Comparison of ENCODE assay signal across 21 cellular contexts in the genomic region with DNA sequence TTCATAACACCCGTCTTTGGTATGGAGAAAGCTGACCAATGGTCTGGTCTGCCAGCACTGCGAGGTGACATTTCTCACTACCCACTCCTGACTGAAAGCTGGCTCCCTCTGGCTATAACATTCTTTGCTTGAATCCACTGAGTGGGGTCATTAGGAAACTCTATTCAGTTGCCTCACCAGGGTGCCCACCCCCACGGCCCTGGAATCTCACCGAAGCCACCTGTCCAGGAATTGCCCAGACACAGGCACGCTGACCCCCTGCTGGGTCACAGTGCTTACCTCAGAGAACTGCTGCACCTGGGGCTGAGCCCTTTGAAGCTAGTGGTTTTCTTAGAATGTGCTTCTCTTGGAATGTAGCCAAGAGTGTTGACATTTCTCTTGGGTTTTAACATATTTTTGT. TPM values are rescaled to one million over a fixed set of nuclear protein-coding genes. Genes with fewer than 3 reads are reported as not detected.
DNase-seq lines count a peak whose midpoint lies in the region; ATAC-seq and TF ChIP-seq lines count a peak whose summit lies in the region.
"Had no signal": no experiment of that assay in that cellular context is flagged by ENCODE, and none has a peak within 500 bp of the region (broad histone marks: within the 10 kb centered on the region; RNA-seq: fewer than 3 reads in every experiment).

No MANE protein-coding gene starts in this region.

- intact Hi-C loops in uterus (cut with DNase I; ENCODE audit: low total_unique reads), result no loop called here

- H3K9ac ChIP-seq in MM.1S (ENCODE audit: low read length), result no peak overlapping the region
- H3K9ac ChIP-seq: GM23248, SK-N-SH had no signal

- POLR2A ChIA-PET in activated CD4-positive, alpha-beta memory T cell treated with anti-CD3 and anti-CD28 coated beads, Interleukin-2, amount 10 ng/mL, durations not matched to agents 7 days and 5 days (lab: Charles Lee), result no interaction called here

- H3K27me3 Mint-ChIP-seq in GM23338 (ENCODE audit: insufficient read depth, low read depth, poor library complexity), result peaks cover 11% of the 10 kb centered on the region
- peaks cover 9% of the 10 kb centered on the region for H3K27me3 Mint-ChIP-seq in activated CD4-positive, alpha-beta memory T cell treated with anti-CD3 and anti-CD28 coated beads, Interleukin-2, amount 10 ng/mL, durations not matched to agents 7 days and 5 days

- H3K9me2 ChIP-seq in GM23338 (ENCODE audit: insufficient read depth), result peaks cover 16% of the 10 kb centered on the region; the same call in 1 of the 2 replicates
- no peaks in the 10 kb centered on the region for H3K9me2 ChIP-seq in MM.1S (replicated peaks; ENCODE audit: insufficient read depth, low read length)
- H3K9me2 ChIP-seq: SK-N-SH had no signal

- H3K79me2 ChIP-seq in GM23338 (replicated peaks; ENCODE audit: insufficient read depth) (no peaks in the 10 kb centered on the region), MM.1S (ENCODE audit: low read length) (no peaks in the 10 kb centered on the region)

- TF ChIP-seq CTCF in GM23338 (conservative IDR thresholded peaks at IDR 0.05; ENCODE audit: low read depth in 2 of 2) (no peak), MM.1S (IDR thresholded peaks at IDR 0.05; ENCODE audit: low read length) (no peak), choroid plexus epithelial cell (conservative IDR thresholded peaks at IDR 0.05; ENCODE audit: low read depth, low read length) (no peak), uterus (IDR thresholded peaks at IDR 0.05) (no peak)

- no peak overlapping the region for H3K27ac Mint-ChIP-seq in GM23338
- H3K27ac Mint-ChIP-seq in activated CD4-positive, alpha-beta memory T cell treated with anti-CD3 and anti-CD28 coated beads, Interleukin-2, amount 10 ng/mL, durations not matched to agents 7 days and 5 days, result no peak overlapping the region
- H3K27ac Mint-ChIP-seq: activated B cell treated with CpG ODN at 0.5 μM for 24 hours had no signal

- ATAC-seq in GM23338 (peak; percentile 64), SK-N-SH treated with all-trans-retinoic acid at 6 μM for 48 hours (no peak)
- ATAC-seq: sciatic nerve had no signal

- peak; percentile 78 for DNase-seq in GM23338 (ENCODE audit: low spot score)
- DNase-seq in MM.1S, result peak; percentile 74
- peak; percentile 83 for DNase-seq in choroid plexus epithelial cell (ENCODE audit: low read depth)
- peak; percentile 32 for DNase-seq in kidney tubule cell (ENCODE audit: low spot score)
- no peak for DNase-seq in activated CD4-positive, alpha-beta memory T cell treated with anti-CD3 and anti-CD28 coated beads, Interleukin-2, amount 10 ng/mL, durations not matched to agents 7 days and 5 days
- DNase-seq in effector CD4-positive, alpha-beta T cell, result no peak
- DNase-seq in uterus, result no peak
- DNase-seq: activated B cell treated with CpG ODN at 0.5 μM for 24 hours; activated CD4-positive, alpha-beta T cell treated with anti-CD3 and anti-CD28 coated beads, Interleukin-2, amount 50 U/mL, for 4 hours; cortex of kidney; GM23248; NCI-H1436; NCI-H2171; NCI-H526; SK-N-SH; stimulated activated CD4-positive, alpha-beta T cell treated with anti-CD3 and anti-CD28 coated beads, Interleukin-15, amount 100 ng/mL, for 24 hours; stimulated activated CD8-positive, alpha-beta memory T cell treated with anti-CD3 and anti-CD28 coated beads, Interleukin-4, amount 100 ng/mL, for 48 hours had no signal

- H3K9me3 ChIP-seq in MM.1S (replicated peaks; ENCODE audit: insufficient read depth, low read length) (no peaks in the 10 kb centered on the region), uterus (no peaks in the 10 kb centered on the region)
- H3K9me3 ChIP-seq: SK-N-SH, upper lobe of left lung had no signal

- no peak overlapping the region for H3K4me3 ChIP-seq in GM23338
- no peak overlapping the region for H3K4me3 ChIP-seq in MM.1S (ENCODE audit: low read length)
- H3K4me3 ChIP-seq in choroid plexus epithelial cell (ENCODE audit: low read depth, low read length), result no peak overlapping the region
- no peak overlapping the region for H3K4me3 ChIP-seq in uterus
- H3K4me3 ChIP-seq: GM23248, upper lobe of left lung had no signal

- no peaks in the 10 kb centered on the region for H3K36me3 ChIP-seq in GM23338 (ENCODE audit: insufficient read depth)
- no peaks in the 10 kb centered on the region for H3K36me3 ChIP-seq in MM.1S (replicated peaks; ENCODE audit: insufficient read depth, low read length)
- no peaks in the 10 kb centered on the region for H3K36me3 ChIP-seq in uterus
- H3K36me3 ChIP-seq: upper lobe of left lung had no signal

- CTCF ChIA-PET in activated CD4-positive, alpha-beta memory T cell treated with anti-CD3 and anti-CD28 coated beads, Interleukin-2, amount 10 ng/mL, durations not matched to agents 7 days and 5 days (lab: Charles Lee), result no interaction called here

- H2AFZ ChIP-seq in GM23338, result no peak overlapping the region
- H2AFZ ChIP-seq in MM.1S (ENCODE audit: low read length), result no peak overlapping the region
- H2AFZ ChIP-seq: GM23248 had no signal

- no peaks in the 10 kb centered on the region for H3F3A ChIP-seq in GM23338 (replicated peaks; ENCODE audit: low read depth)
- no peaks in the 10 kb centered on the region for H3F3A ChIP-seq in MM.1S (ENCODE audit: insufficient read depth, low read length)

- H4K20me1 ChIP-seq in GM23338 (replicated peaks; ENCODE audit: insufficient read depth) (no peaks in the 10 kb centered on the region), MM.1S (ENCODE audit: insufficient read depth, low read length) (no peaks in the 10 kb centered on the region)

- H3K4me3 Mint-ChIP-seq in GM23338, result no peak overlapping the region
- no peak overlapping the region for H3K4me3 Mint-ChIP-seq in activated CD4-positive, alpha-beta memory T cell treated with anti-CD3 and anti-CD28 coated beads, Interleukin-2, amount 10 ng/mL, durations not matched to agents 7 days and 5 days
- H3K4me3 Mint-ChIP-seq: activated B cell treated with CpG ODN at 0.5 μM for 24 hours had no signal

- peaks cover 51% of the 10 kb centered on the region for H3K4me1 Mint-ChIP-seq in GM23338
- H3K4me1 Mint-ChIP-seq in activated CD4-positive, alpha-beta memory T cell treated with anti-CD3 and anti-CD28 coated beads, Interleukin-2, amount 10 ng/mL, durations not matched to agents 7 days and 5 days, result no peaks in the 10 kb centered on the region
- H3K4me1 Mint-ChIP-seq: activated B cell treated with CpG ODN at 0.5 μM for 24 hours had no signal

- H3K36me3 Mint-ChIP-seq in GM23338 (ENCODE audit: low read depth), result peaks cover 9% of the 10 kb centered on the region; the same call in 1 of the 3 replicates
- H3K36me3 Mint-ChIP-seq in activated CD4-positive, alpha-beta memory T cell treated with anti-CD3 and anti-CD28 coated beads, Interleukin-2, amount 10 ng/mL, durations not matched to agents 7 days and 5 days (ENCODE audit: low read depth), result no peaks in the 10 kb centered on the region

- H3K4me1 ChIP-seq in GM23338 (ENCODE audit: insufficient read depth), result peaks cover 37% of the 10 kb centered on the region
- H3K4me1 ChIP-seq in MM.1S (ENCODE audit: low read length), result no peaks in the 10 kb centered on the region
- no peaks in the 10 kb centered on the region for H3K4me1 ChIP-seq in uterus
- H3K4me1 ChIP-seq: upper lobe of left lung had no signal

- H3K27ac ChIP-seq in GM23338 (ENCODE audit: low read depth) (peak overlapping the region; percentile 78), MM.1S (ENCODE audit: low read length) (no peak overlapping the region; the same call in 1 of the 2 replicates), uterus (no peak overlapping the region)
- H3K27ac ChIP-seq: C4-2B, GM23248, upper lobe of left lung had no signal

- H3K27me3 ChIP-seq in GM23338 (ENCODE audit: insufficient read depth) (no peaks in the 10 kb centered on the region), MM.1S (replicated peaks; ENCODE audit: insufficient read depth, low read length) (no peaks in the 10 kb centered on the region), uterus (no peaks in the 10 kb centered on the region)
- H3K27me3 ChIP-seq: upper lobe of left lung had no signal

- no peaks in the 10 kb centered on the region for H3K9me3 Mint-ChIP-seq in GM23338
- no peaks in the 10 kb centered on the region for H3K9me3 Mint-ChIP-seq in activated CD4-positive, alpha-beta memory T cell treated with anti-CD3 and anti-CD28 coated beads, Interleukin-2, amount 10 ng/mL, durations not matched to agents 7 days and 5 days
- H3K9me3 Mint-ChIP-seq: activated B cell treated with CpG ODN at 0.5 μM for 24 hours had no signal

- no peak for TF ChIP-seq POLR2A in uterus (IDR thresholded peaks at IDR 0.05)

- no peak overlapping the region for H3K4me2 ChIP-seq in GM23338
- no peak overlapping the region for H3K4me2 ChIP-seq in MM.1S (ENCODE audit: low read depth, low read length)
- H3K4me2 ChIP-seq: SK-N-SH had no signal

TF ChIP-seq in SK-N-SH treated with all-trans-retinoic acid at 6 μM for 48 hours, 23 proteins besides CTCF, POLR2A, EP300 and RAD21 (continues in another document):
- TF ChIP-seq ZFP30 (CRISPR knock-in tag; IDR thresholded peaks at IDR 0.05) (no peak), RARB (CRISPR knock-in tag; IDR thresholded peaks at IDR 0.05) (no peak), ZFP3 (CRISPR knock-in tag; IDR thresholded peaks at IDR 0.05) (no peak), ISL1 (CRISPR knock-in tag; IDR thresholded peaks at IDR 0.05) (no peak), TOX (CRISPR knock-in tag; IDR thresholded peaks at IDR 0.05; ENCODE audit: borderline replicate concordance) (no peak), OSR1 (CRISPR knock-in tag; IDR thresholded peaks at IDR 0.05) (no peak), BACH2 (CRISPR knock-in tag; IDR thresholded peaks at IDR 0.05; ENCODE audit: borderline replicate concordance) (no peak), SNAI2 (CRISPR knock-in tag; IDR thresholded peaks at IDR 0.05) (no peak), PPARA (CRISPR knock-in tag; IDR thresholded peaks at IDR 0.05; ENCODE audit: borderline replicate concordance) (no peak), ZC3H10 (CRISPR knock-in tag; IDR thresholded peaks at IDR 0.05) (no peak)
- TF ChIP-seq, protein P1, sequence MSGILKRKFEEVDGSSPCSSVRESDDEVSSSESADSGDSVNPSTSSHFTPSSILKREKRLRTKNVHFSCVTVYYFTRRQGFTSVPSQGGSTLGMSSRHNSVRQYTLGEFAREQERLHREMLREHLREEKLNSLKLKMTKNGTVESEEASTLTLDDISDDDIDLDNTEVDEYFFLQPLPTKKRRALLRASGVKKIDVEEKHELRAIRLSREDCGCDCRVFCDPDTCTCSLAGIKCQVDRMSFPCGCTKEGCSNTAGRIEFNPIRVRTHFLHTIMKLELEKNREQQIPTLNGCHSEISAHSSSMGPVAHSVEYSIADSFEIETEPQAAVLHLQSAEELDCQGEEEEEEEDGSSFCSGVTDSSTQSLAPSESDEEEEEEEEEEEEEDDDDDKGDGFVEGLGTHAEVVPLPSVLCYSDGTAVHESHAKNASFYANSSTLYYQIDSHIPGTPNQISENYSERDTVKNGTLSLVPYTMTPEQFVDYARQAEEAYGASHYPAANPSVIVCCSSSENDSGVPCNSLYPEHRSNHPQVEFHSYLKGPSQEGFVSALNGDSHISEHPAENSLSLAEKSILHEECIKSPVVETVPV (CRISPR knock-in tag; IDR thresholded peaks at IDR 0.05), result no peak

RNA-seq across cellular contexts. Expression of gene HECW1, which starts 28.6 kb away (rescaled TPM):
- total RNA-seq in GM23338 (2014; rRNA removed; shearing (Covaris generic)), result 19.2 and 21.8 TPM in 2 replicates
- polyA plus RNA-seq in GM23338 (2016; fragmentation: Nextera tagmentation; extraction: Ambion mirVana), result 6.1 and 11.0 TPM in 2 replicates
- not detected for total RNA-seq in activated CD4-positive, alpha-beta memory T cell treated with anti-CD3 and anti-CD28 coated beads, Interleukin-2, amount 10 ng/mL, durations not matched to agents 7 days and 5 days
- total RNA-seq in uterus, result under 1 TPM in 1 of 4 donors, not detected in 3; 0.28 TPM
- total RNA-seq: activated B cell treated with CpG ODN at 0.5 μM for 24 hours had no signal
- polyA plus RNA-seq: SK-N-SH had no signal

Comparison
In these comparisons a context has a peak if more than half of its experiments do, and no peak if none do; other contexts are left out.
1. DNase-seq: peak in GM23338 (single experiment), MM.1S (single experiment), choroid plexus epithelial cell (single experiment) and kidney tubule cell (single experiment); none in activated CD4-positive, alpha-beta memory T cell treated with anti-CD3 and anti-CD28 coated beads, Interleukin-2, amount 10 ng/mL, durations not matched to agents 7 days and 5 days (single experiment), effector CD4-positive, alpha-beta T cell (single experiment) and uterus (0 of 2).
2. RNA of gene HECW1, which starts 28.6 kb away (total RNA-seq): 19.2 to 21.8 TPM in GM23338; not detected in activated CD4-positive, alpha-beta memory T cell treated with anti-CD3 and anti-CD28 coated beads, Interleukin-2, amount 10 ng/mL, durations not matched to agents 7 days and 5 days and 0.28 TPM in uterus; every median in the first group is over 10 times any median in the second.